In the genomic region with DNA sequence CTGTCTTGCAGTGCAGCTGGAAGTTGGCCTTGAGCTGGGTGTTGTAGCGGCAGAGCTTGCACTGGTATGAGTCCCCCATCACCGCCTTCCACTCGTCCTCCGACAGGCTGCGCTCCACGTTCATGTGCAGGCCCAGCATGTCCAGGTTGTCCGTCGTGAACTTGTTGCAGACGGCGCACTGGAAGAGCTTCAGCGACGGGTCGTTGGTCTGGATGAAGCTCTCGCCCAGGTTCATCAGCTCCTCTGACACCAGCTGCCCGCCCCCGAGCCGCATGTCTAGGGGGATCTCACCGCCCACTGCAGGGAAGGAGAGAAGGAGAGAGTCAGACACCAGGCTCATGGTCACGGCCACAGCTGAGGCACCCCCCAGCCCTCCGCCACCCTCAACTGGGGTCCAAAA, we compare ENCODE assay signal across 32 cellular contexts.
"Had no signal": no experiment of that assay in that cellular context is flagged by ENCODE, and none has a peak within 500 bp of the region (broad histone marks: within the 10 kb centered on the region; RNA-seq: fewer than 3 reads in every experiment).

No MANE protein-coding gene starts in this region.

- H3K9me3 ChIP-seq: esophagus squamous epithelium, gastroesophageal sphincter had no signal

- DNase-seq: activated B cell treated with CpG ODN at 0.5 μM for 24 hours; activated CD4-positive, alpha-beta memory T cell treated with anti-CD3 and anti-CD28 coated beads for 36 hours; activated CD4-positive, alpha-beta T cell treated with anti-CD3 and anti-CD28 coated beads for 36 hours; activated CD4-positive, alpha-beta T cell treated with anti-CD3 and anti-CD28 coated beads, Interleukin-2, amount 10 ng/mL, durations not matched to agents 24 days and 14 days; activated CD8-positive, alpha-beta memory T cell treated with anti-CD3 and anti-CD28 coated beads, Interleukin-2, amount 10 ng/mL, durations not matched to agents 7 days and 5 days; activated CD8-positive, alpha-beta memory T cell treated with anti-CD3 and anti-CD28 coated beads, Interleukin-2, amount 50 U/mL, for 4 hours; activated CD8-positive, alpha-beta T cell treated with anti-CD3 and anti-CD28 coated beads, Interleukin-2, amount 10 ng/mL, durations not matched to agents 7 days and 5 days; activated effector memory CD4-positive, alpha-beta T cell treated with anti-CD3 and anti-CD28 coated beads, Interleukin-2, amount 50 U/mL, for 16 hours; activated naive CD4-positive, alpha-beta T cell treated with anti-CD3 and anti-CD28 coated beads for 36 hours; activated T-cell treated with anti-CD3 and anti-CD28 coated beads, Interleukin-2, amount 50 U/mL, for 1 hour; activated T-cell treated with anti-CD3 and anti-CD28 coated beads, Interleukin-2, amount 50 U/mL, for 48 hours; amniotic stem cell; anterior cingulate cortex; brain microvascular endothelial cell; cortex of kidney; dermis blood vessel endothelial cell; effector CD4-positive, alpha-beta T cell; effector memory CD8-positive, alpha-beta T cell; esophagus squamous epithelium; foreskin melanocyte; T-helper 1 cell; T-helper 17 cell; T1000; WERI-Rb-1 had no signal

- H3K9me3 Mint-ChIP-seq: activated B cell treated with CpG ODN at 0.5 μM for 24 hours; activated CD4-positive, alpha-beta memory T cell treated with anti-CD3 and anti-CD28 coated beads for 36 hours; activated CD4-positive, alpha-beta T cell treated with anti-CD3 and anti-CD28 coated beads, Interleukin-2, amount 10 ng/mL, durations not matched to agents 24 days and 14 days; activated naive CD4-positive, alpha-beta T cell treated with anti-CD3 and anti-CD28 coated beads for 36 hours; activated T-helper 2 cell treated with anti-CD3 and anti-CD28 coated beads, Interferon-gamma antibody, Interleukin-2, Interleukin-4, amounts not matched to agents 10 μg/mL and 5 μg/mL and 100 μg/mL, durations not matched to agents 14 hours and 24 hours and 36 hours; T-helper 2 cell treated with Interferon-gamma antibody and Interleukin-4, amounts not matched to agents 5 μg/mL and 100 μg/mL, for 36 hours had no signal

- H3K36me3 Mint-ChIP-seq: activated CD4-positive, alpha-beta memory T cell treated with anti-CD3 and anti-CD28 coated beads for 36 hours; activated CD8-positive, alpha-beta memory T cell treated with anti-CD3 and anti-CD28 coated beads, Interleukin-2, amount 10 ng/mL, durations not matched to agents 7 days and 5 days; activated naive CD8-positive, alpha-beta T cell had no signal

- H3K27me3 ChIP-seq: brain microvascular endothelial cell, esophagus squamous epithelium, gastroesophageal sphincter had no signal

- ATAC-seq: activated CD4-positive, alpha-beta T cell treated with anti-CD3 and anti-CD28 coated beads for 36 hours; activated CD4-positive, CD25-positive, alpha-beta regulatory T cell treated with anti-CD3 and anti-CD28 coated beads, Interleukin-2, amount 50 U/mL, for 24 hours; activated CD8-positive, alpha-beta memory T cell treated with anti-CD3 and anti-CD28 coated beads, Interleukin-2, amount 10 ng/mL, durations not matched to agents 7 days and 5 days; activated CD8-positive, alpha-beta T cell treated with anti-CD3 and anti-CD28 coated beads, Interleukin-2, amount 10 ng/mL, durations not matched to agents 7 days and 5 days; effector memory CD8-positive, alpha-beta T cell; gastroesophageal sphincter; T-helper 17 cell had no signal

- H3K27ac ChIP-seq: brain microvascular endothelial cell, epithelial cell of prostate, esophagus squamous epithelium, gastroesophageal sphincter, WERI-Rb-1 had no signal

- H3K27me3 Mint-ChIP-seq: activated B cell treated with CpG ODN at 0.5 μM for 24 hours; activated CD4-positive, alpha-beta memory T cell treated with anti-CD3 and anti-CD28 coated beads for 36 hours; activated CD4-positive, alpha-beta T cell treated with anti-CD3 and anti-CD28 coated beads for 36 hours; activated CD4-positive, alpha-beta T cell treated with anti-CD3 and anti-CD28 coated beads, Interleukin-2, amount 10 ng/mL, durations not matched to agents 24 days and 14 days; activated CD8-positive, alpha-beta memory T cell treated with anti-CD3 and anti-CD28 coated beads, Interleukin-2, amount 10 ng/mL, durations not matched to agents 7 days and 5 days; activated naive CD8-positive, alpha-beta T cell; central memory CD8-positive, alpha-beta T cell; effector memory CD8-positive, alpha-beta T cell; T-helper 17 cell had no signal

- H3K4me3 ChIP-seq: esophagus squamous epithelium, gastroesophageal sphincter had no signal

- H3K27ac Mint-ChIP-seq: activated B cell treated with CpG ODN at 0.5 μM for 24 hours; activated CD4-positive, alpha-beta memory T cell treated with anti-CD3 and anti-CD28 coated beads for 36 hours; activated CD4-positive, alpha-beta T cell treated with anti-CD3 and anti-CD28 coated beads for 36 hours; activated CD4-positive, alpha-beta T cell treated with anti-CD3 and anti-CD28 coated beads, Interleukin-2, amount 10 ng/mL, durations not matched to agents 24 days and 14 days; activated CD8-positive, alpha-beta memory T cell treated with anti-CD3 and anti-CD28 coated beads, Interleukin-2, amount 10 ng/mL, durations not matched to agents 7 days and 5 days; activated CD8-positive, alpha-beta T cell treated with anti-CD3 and anti-CD28 coated beads, Interleukin-2, amount 10 ng/mL, durations not matched to agents 7 days and 5 days; activated naive CD4-positive, alpha-beta T cell treated with anti-CD3 and anti-CD28 coated beads for 36 hours; activated naive CD8-positive, alpha-beta T cell; activated T-helper 1 cell treated with anti-CD3 and anti-CD28 coated beads, Interleukin-12 subunit alpha, Interleukin-12 subunit beta, Interleukin-2, Interleukin-4 antibody, amounts not matched to agents 30 ng/mL and 10 ng/mL and 1 ng/mL, durations not matched to agents 14 hours and 24 hours and 36 hours; activated T-helper 2 cell treated with anti-CD3 and anti-CD28 coated beads, Interferon-gamma antibody, Interleukin-2, Interleukin-4, amounts not matched to agents 10 μg/mL and 5 μg/mL and 100 μg/mL, durations not matched to agents 14 hours and 24 hours and 36 hours; effector memory CD8-positive, alpha-beta T cell; T-helper 17 cell; T-helper 2 cell treated with Interferon-gamma antibody and Interleukin-4, amounts not matched to agents 5 μg/mL and 100 μg/mL, for 36 hours had no signal

- H3K4me3 Mint-ChIP-seq: activated B cell treated with CpG ODN at 0.5 μM for 24 hours; activated CD4-positive, alpha-beta memory T cell treated with anti-CD3 and anti-CD28 coated beads for 36 hours; activated CD4-positive, alpha-beta T cell treated with anti-CD3 and anti-CD28 coated beads for 36 hours; activated CD4-positive, alpha-beta T cell treated with anti-CD3 and anti-CD28 coated beads, Interleukin-2, amount 10 ng/mL, durations not matched to agents 24 days and 14 days; activated CD8-positive, alpha-beta memory T cell treated with anti-CD3 and anti-CD28 coated beads, Interleukin-2, amount 10 ng/mL, durations not matched to agents 7 days and 5 days; activated CD8-positive, alpha-beta T cell treated with anti-CD3 and anti-CD28 coated beads, Interleukin-2, amount 10 ng/mL, durations not matched to agents 7 days and 5 days; activated naive CD4-positive, alpha-beta T cell treated with anti-CD3 and anti-CD28 coated beads for 36 hours; activated naive CD8-positive, alpha-beta T cell; activated T-helper 1 cell treated with anti-CD3 and anti-CD28 coated beads, Interleukin-12 subunit alpha, Interleukin-12 subunit beta, Interleukin-2, Interleukin-4 antibody, amounts not matched to agents 30 ng/mL and 10 ng/mL and 1 ng/mL, durations not matched to agents 14 hours and 24 hours and 36 hours; central memory CD8-positive, alpha-beta T cell; effector memory CD8-positive, alpha-beta T cell; T-helper 17 cell; T-helper 2 cell treated with Interferon-gamma antibody and Interleukin-4, amounts not matched to agents 5 μg/mL and 100 μg/mL, for 36 hours had no signal

- H3K4me1 Mint-ChIP-seq: activated B cell treated with CpG ODN at 0.5 μM for 24 hours; activated CD4-positive, alpha-beta T cell treated with anti-CD3 and anti-CD28 coated beads for 36 hours; activated CD4-positive, alpha-beta T cell treated with anti-CD3 and anti-CD28 coated beads, Interleukin-2, amount 10 ng/mL, durations not matched to agents 24 days and 14 days; activated CD8-positive, alpha-beta memory T cell treated with anti-CD3 and anti-CD28 coated beads, Interleukin-2, amount 10 ng/mL, durations not matched to agents 7 days and 5 days; central memory CD8-positive, alpha-beta T cell; T-helper 17 cell had no signal
